Comparison of ENCODE assay signal across 16 cellular contexts in genomic region chr6:19153270-19153980, GRCh38.
DNase-seq lines count a peak whose midpoint lies in the region; ATAC-seq and TF ChIP-seq lines count a peak whose summit lies in the region.
"Had no signal": no experiment of that assay in that cellular context is flagged by ENCODE, and none has a peak within 500 bp of the region (broad histone marks: within the 10 kb centered on the region; RNA-seq: fewer than 3 reads in every experiment).

No MANE protein-coding gene starts in this region.

- peak overlapping the region; percentile 4 to 56 for H3K27ac ChIP-seq in right atrium auricular region
- H3K27ac ChIP-seq in stomach = peak overlapping the region in 4 of 5 donors; percentile 17 to 76 (median 50)
- H3K27ac ChIP-seq: BLaER1 treated with 17β-estradiol and CSF1 and Interleukin-3, amounts not matched to agents 10 nM and 100 nM; KMS-11; neutrophil; SJCRH30 had no signal

- no peak for TF ChIP-seq POLR2A in stomach (IDR thresholded peaks at IDR 0.05)

- peak; percentile 13 for DNase-seq in GM04503 (ENCODE audit: low read depth)
- DNase-seq in cardiac fibroblast (ENCODE audit: low read depth in 2 of 2) = peak; percentile 20 to 72
- peak; percentile 60 for DNase-seq in right atrium auricular region (ENCODE audit: low spot score)
- DNase-seq in stomach = no peak
- no peak for DNase-seq in NCI-H1092 (lab: John Stamatoyannopoulos, UW)
- DNase-seq in activated T-cell treated with anti-CD3 and anti-CD28 coated beads, Interleukin-2, amount 50 U/mL, for 72 hours = no peak
- DNase-seq in AG08396 (ENCODE audit: low spot score) = no peak
- DNase-seq: activated naive CD8-positive, alpha-beta T cell treated with anti-CD3 and anti-CD28 coated beads, Interleukin-2, amount 10 ng/mL, durations not matched to agents 7 days and 5 days; GOT3; NCI-H1930; SJCRH30; stimulated activated CD4-positive, alpha-beta T cell treated with anti-CD3 and anti-CD28 coated beads, Interleukin-15, amount 100 ng/mL, for 24 hours had no signal

- no peak for TF ChIP-seq EP300 in stomach (IDR thresholded peaks at IDR 0.05)

- no peaks in the 10 kb centered on the region for H3K4me1 Mint-ChIP-seq in activated T-cell treated with anti-CD3 and anti-CD28 coated beads, Interleukin-2, amount 50 U/mL, for 72 hours (ENCODE audit: low read depth)
- H3K4me1 Mint-ChIP-seq: activated naive CD8-positive, alpha-beta T cell treated with anti-CD3 and anti-CD28 coated beads, Interleukin-2, amount 10 ng/mL, durations not matched to agents 7 days and 5 days had no signal

- H3K4me3 ChIP-seq in cardiac fibroblast (replicated peaks in 1 of 2; ENCODE audit: low read depth in 2 of 2, low read length in 2 of 2) (no peak overlapping the region), right atrium auricular region (no peak overlapping the region), stomach (no peak overlapping the region)
- H3K4me3 ChIP-seq: BLaER1 treated with 17β-estradiol and CSF1 and Interleukin-3, amounts not matched to agents 10 nM and 100 nM; SJCRH30 had no signal

- no peaks in the 10 kb centered on the region for H3K9me3 ChIP-seq in right atrium auricular region
- no peaks in the 10 kb centered on the region for H3K9me3 ChIP-seq in stomach
- H3K9me3 ChIP-seq: BLaER1 treated with 17β-estradiol and CSF1 and Interleukin-3, amounts not matched to agents 10 nM and 100 nM; neutrophil; SJCRH30 had no signal

- H3K4me3 Mint-ChIP-seq in activated T-cell treated with anti-CD3 and anti-CD28 coated beads, Interleukin-2, amount 50 U/mL, for 72 hours = no peak overlapping the region
- H3K4me3 Mint-ChIP-seq: activated naive CD8-positive, alpha-beta T cell treated with anti-CD3 and anti-CD28 coated beads, Interleukin-2, amount 10 ng/mL, durations not matched to agents 7 days and 5 days had no signal

- TF ChIP-seq CTCF in cardiac fibroblast (IDR thresholded peaks at IDR 0.05; ENCODE audit: low read depth, low read length) (no peak), right atrium auricular region (IDR thresholded peaks at IDR 0.05) (no peak), stomach (IDR thresholded peaks at IDR 0.05) (no peak)

- H3K9me3 Mint-ChIP-seq in activated T-cell treated with anti-CD3 and anti-CD28 coated beads, Interleukin-2, amount 50 U/mL, for 72 hours = peaks cover 3 to 6% of the 10 kb centered on the region in 2 donors

- H3K36me3 Mint-ChIP-seq in activated T-cell treated with anti-CD3 and anti-CD28 coated beads, Interleukin-2, amount 50 U/mL, for 72 hours (ENCODE audit: insufficient read depth in 2 of 2) = no peaks in the 10 kb centered on the region
- H3K36me3 Mint-ChIP-seq: activated naive CD8-positive, alpha-beta T cell treated with anti-CD3 and anti-CD28 coated beads, Interleukin-2, amount 10 ng/mL, durations not matched to agents 7 days and 5 days had no signal

- H3K36me3 ChIP-seq in right atrium auricular region (no peaks in the 10 kb centered on the region), stomach (no peaks in the 10 kb centered on the region)
- H3K36me3 ChIP-seq: BLaER1 treated with 17β-estradiol and CSF1 and Interleukin-3, amounts not matched to agents 10 nM and 100 nM; neutrophil; SJCRH30 had no signal

- 70 to 81% (median 78%) methylated on average over 7 of the region's 7 CpGs for WGBS in stomach, 5 donors

- no peak overlapping the region for H3K27ac Mint-ChIP-seq in activated T-cell treated with anti-CD3 and anti-CD28 coated beads, Interleukin-2, amount 50 U/mL, for 72 hours
- H3K27ac Mint-ChIP-seq: activated naive CD8-positive, alpha-beta T cell treated with anti-CD3 and anti-CD28 coated beads, Interleukin-2, amount 10 ng/mL, durations not matched to agents 7 days and 5 days had no signal

- ATAC-seq in activated T-cell treated with anti-CD3 and anti-CD28 coated beads, Interleukin-2, amount 50 U/mL, for 72 hours (replicated peaks in 1 of 2) = no peak
- no peak for ATAC-seq in GM21423 (IDR thresholded peaks at IDR 0.05; ENCODE audit: unreplicated experiment)

- no peaks in the 10 kb centered on the region for H3K27me3 Mint-ChIP-seq in activated T-cell treated with anti-CD3 and anti-CD28 coated beads, Interleukin-2, amount 50 U/mL, for 72 hours (ENCODE audit: low read depth)
- H3K27me3 Mint-ChIP-seq: activated naive CD8-positive, alpha-beta T cell treated with anti-CD3 and anti-CD28 coated beads, Interleukin-2, amount 10 ng/mL, durations not matched to agents 7 days and 5 days had no signal

- H3K4me1 ChIP-seq in right atrium auricular region = peaks cover 0 to 5% of the 10 kb centered on the region in 2 donors
- H3K4me1 ChIP-seq in stomach = no peaks in the 10 kb centered on the region
- H3K4me1 ChIP-seq: BLaER1 treated with 17β-estradiol and CSF1 and Interleukin-3, amounts not matched to agents 10 nM and 100 nM; SJCRH30 had no signal

- intact Hi-C loops in stomach (cut with DNase I; ENCODE audit: low total_unique reads) = no loop called here

- H3K27me3 ChIP-seq in right atrium auricular region (no peaks in the 10 kb centered on the region), stomach (no peaks in the 10 kb centered on the region)
- H3K27me3 ChIP-seq: BLaER1 treated with 17β-estradiol and CSF1 and Interleukin-3, amounts not matched to agents 10 nM and 100 nM; neutrophil; SJCRH30 had no signal

Comparison
In these comparisons a context has a peak if more than half of its experiments do, and no peak if none do; other contexts are left out.
1. DNase-seq: peak in GM04503 (single experiment), cardiac fibroblast (2 of 2) and right atrium auricular region (single experiment); none in stomach (single experiment), NCI-H1092 (single experiment), activated T-cell treated with anti-CD3 and anti-CD28 coated beads, Interleukin-2, amount 50 U/mL, for 72 hours (0 of 2) and AG08396 (single experiment).